ENCODE assay signal across 8 cellular contexts in genomic region chr2:165015052-165015642, GRCh38. TPM values are rescaled to one million over a fixed set of nuclear protein-coding genes. Genes with fewer than 3 reads are reported as not detected.
A peak's percentile ranks its signal among the peaks of the same experiment; 100 is the strongest.
DNase-seq lines count a peak whose midpoint lies in the region; ATAC-seq, FAIRE-seq and TF ChIP-seq lines count a peak whose summit lies in the region.

No MANE protein-coding gene starts in this region.

- H3K27me3 Mint-ChIP-seq in glutamatergic neuron (ENCODE audit: unreplicated experiment), result peaks cover 1% of the 10 kb centered on the region
- no peaks in the 10 kb centered on the region for H3K27me3 Mint-ChIP-seq in progenitor cell of endocrine pancreas

- H3K4me1 Mint-ChIP-seq in glutamatergic neuron (ENCODE audit: low read depth, unreplicated experiment), result peaks cover 4% of the 10 kb centered on the region
- peaks cover 8% of the 10 kb centered on the region for H3K4me1 Mint-ChIP-seq in progenitor cell of endocrine pancreas (ENCODE audit: low read depth)

- peak; percentile 46 for FAIRE-seq in RCC 7860 (lab: Jason Lieb, UNC)

- peak; percentile 82 for ATAC-seq in GM21576 (IDR thresholded peaks at IDR 0.05; ENCODE audit: unreplicated experiment)
- no peak for ATAC-seq in GM18870 (IDR thresholded peaks at IDR 0.05; ENCODE audit: unreplicated experiment)

- no peak overlapping the region for H3K4me3 Mint-ChIP-seq in glutamatergic neuron (ENCODE audit: unreplicated experiment)
- no peak overlapping the region for H3K4me3 Mint-ChIP-seq in progenitor cell of endocrine pancreas (ENCODE audit: low read depth)

- H3K27ac Mint-ChIP-seq in glutamatergic neuron (ENCODE audit: unreplicated experiment) (no peak overlapping the region), progenitor cell of endocrine pancreas (no peak overlapping the region)

- DNase-seq in EL (peak; percentile 56), KG1 (lab: John Stamatoyannopoulos, UW) (peak; percentile 17), RCC 7860 (ENCODE audit: low spot score) (peak; percentile 52), glutamatergic neuron (peak; percentile 84), progenitor cell of endocrine pancreas (ENCODE audit: low spot score, unreplicated experiment) (peak; percentile 59)
- peak; percentile 46 for DNase-seq in activated naive CD4-positive, alpha-beta T cell treated with Interleukin-2 at 50 U/mL for 16 hours

- TF ChIP-seq CTCF in glutamatergic neuron (IDR thresholded peaks at IDR 0.05; ENCODE audit: partially characterized antibody, unreplicated experiment) (peak; percentile 88), progenitor cell of endocrine pancreas (IDR thresholded peaks at IDR 0.05; ENCODE audit: unreplicated experiment) (peak; percentile 94)

- H3K36me3 Mint-ChIP-seq in glutamatergic neuron (ENCODE audit: unreplicated experiment) (no peaks in the 10 kb centered on the region), progenitor cell of endocrine pancreas (ENCODE audit: insufficient read depth) (no peaks in the 10 kb centered on the region)

- H3K9me3 Mint-ChIP-seq in glutamatergic neuron (ENCODE audit: unreplicated experiment), result no peaks in the 10 kb centered on the region
- no peaks in the 10 kb centered on the region for H3K9me3 Mint-ChIP-seq in progenitor cell of endocrine pancreas (ENCODE audit: low read depth)

RNA-seq across cellular contexts. Expression of gene SLC38A11, which starts 59.8 kb away (rescaled TPM):
- total RNA-seq in glutamatergic neuron (ENCODE audit: unreplicated experiment), result not detected
- 16.6 and 20.1 TPM in 2 replicates for total RNA-seq in progenitor cell of endocrine pancreas

Comparison
In these comparisons a context has a peak if more than half of its experiments do, and no peak if none do; other contexts are left out.
1. DNase-seq: peak in every context shown above with its lines; median percentile 84 in glutamatergic neuron; 59 in progenitor cell of endocrine pancreas; 56 in EL; 52 in RCC 7860; 46 in activated naive CD4-positive, alpha-beta T cell treated with Interleukin-2 at 50 U/mL for 16 hours; 17 in KG1.
2. RNA of gene SLC38A11, which starts 59.8 kb away (total RNA-seq): 16.6 to 20.1 TPM in progenitor cell of endocrine pancreas; not detected in glutamatergic neuron (single experiment); every median in the first group is over 10 times any median in the second.